8 cellular contexts compared by ENCODE assay signal in the genomic region with DNA sequence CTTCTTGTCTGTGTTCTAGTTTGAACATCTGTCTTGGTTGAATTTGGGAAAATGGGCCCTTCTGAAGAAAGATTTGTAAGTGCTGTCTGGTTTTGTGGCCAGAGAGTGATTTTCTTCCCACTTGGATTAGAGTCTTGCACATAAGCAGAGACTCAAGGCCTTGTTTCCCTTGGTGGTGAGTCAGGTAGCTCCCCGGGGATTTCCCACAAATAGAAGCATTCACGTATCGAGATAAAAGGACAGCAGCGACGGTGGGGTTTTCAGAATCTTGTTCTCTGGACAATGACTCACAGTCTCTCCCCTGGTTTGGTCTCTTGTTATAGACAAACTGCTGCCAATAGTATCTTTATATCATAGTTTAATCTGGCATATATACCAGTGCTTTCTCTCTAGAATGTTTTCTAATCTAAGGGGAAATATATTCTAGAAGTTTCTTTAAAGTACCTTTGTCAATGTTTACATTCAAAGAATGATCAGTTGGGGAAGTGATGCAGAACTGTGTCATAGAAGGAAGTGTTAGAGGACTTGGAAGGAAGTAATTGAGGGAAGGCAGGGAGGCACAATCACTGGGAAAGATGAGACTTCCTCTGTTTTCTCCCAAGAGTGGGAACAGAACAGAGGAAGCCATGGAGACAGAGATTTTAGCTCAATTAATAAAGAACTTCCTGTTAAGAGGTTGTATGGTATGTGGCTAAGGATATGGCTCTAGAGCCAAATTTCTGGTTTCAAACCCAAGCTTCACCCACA.
DNase-seq lines count a peak whose midpoint lies in the region; ATAC-seq lines count a peak whose summit lies in the region.

No MANE protein-coding gene starts in this region.

- peak; percentile 61 for DNase-seq in HK-2 (ENCODE audit: unreplicated experiment)
- DNase-seq in activated T-cell treated with anti-CD3 and anti-CD28 coated beads for 24 hours (ENCODE audit: low read depth): peak; percentile 58
- peak; percentile 90 for DNase-seq in glomerular visceral epithelial cell (ENCODE audit: extremely low spot score)
- DNase-seq in stimulated activated CD4-positive, alpha-beta T cell treated with anti-CD3 and anti-CD28 coated beads, TNF-alpha, amount 100 ng/mL, for 24 hours (ENCODE audit: low read depth in 3 of 3): peak; percentile 24 to 58 (median 35)
- DNase-seq in middle frontal gyrus (ENCODE audit: extremely low spot score, low spot score): no peak
- DNase-seq in NCI-H748 (lab: John Stamatoyannopoulos, UW; ENCODE audit: unreplicated experiment): no peak
- DNase-seq in hippocampal formation (lab: John Stamatoyannopoulos, UW): no peak

- no peak for ATAC-seq in HG02678 (IDR thresholded peaks at IDR 0.05; ENCODE audit: unreplicated experiment)

Comparison
In these comparisons a context has a peak if more than half of its experiments do, and no peak if none do; other contexts are left out.
1. DNase-seq: peak in HK-2 (single experiment), activated T-cell treated with anti-CD3 and anti-CD28 coated beads for 24 hours (single experiment), glomerular visceral epithelial cell (single experiment) and stimulated activated CD4-positive, alpha-beta T cell treated with anti-CD3 and anti-CD28 coated beads, TNF-alpha, amount 100 ng/mL, for 24 hours (3 of 3); none in middle frontal gyrus (single experiment), NCI-H748 (single experiment) and hippocampal formation (0 of 2).